Comparison of ENCODE assay signal across 11 cellular contexts in the genomic region with DNA sequence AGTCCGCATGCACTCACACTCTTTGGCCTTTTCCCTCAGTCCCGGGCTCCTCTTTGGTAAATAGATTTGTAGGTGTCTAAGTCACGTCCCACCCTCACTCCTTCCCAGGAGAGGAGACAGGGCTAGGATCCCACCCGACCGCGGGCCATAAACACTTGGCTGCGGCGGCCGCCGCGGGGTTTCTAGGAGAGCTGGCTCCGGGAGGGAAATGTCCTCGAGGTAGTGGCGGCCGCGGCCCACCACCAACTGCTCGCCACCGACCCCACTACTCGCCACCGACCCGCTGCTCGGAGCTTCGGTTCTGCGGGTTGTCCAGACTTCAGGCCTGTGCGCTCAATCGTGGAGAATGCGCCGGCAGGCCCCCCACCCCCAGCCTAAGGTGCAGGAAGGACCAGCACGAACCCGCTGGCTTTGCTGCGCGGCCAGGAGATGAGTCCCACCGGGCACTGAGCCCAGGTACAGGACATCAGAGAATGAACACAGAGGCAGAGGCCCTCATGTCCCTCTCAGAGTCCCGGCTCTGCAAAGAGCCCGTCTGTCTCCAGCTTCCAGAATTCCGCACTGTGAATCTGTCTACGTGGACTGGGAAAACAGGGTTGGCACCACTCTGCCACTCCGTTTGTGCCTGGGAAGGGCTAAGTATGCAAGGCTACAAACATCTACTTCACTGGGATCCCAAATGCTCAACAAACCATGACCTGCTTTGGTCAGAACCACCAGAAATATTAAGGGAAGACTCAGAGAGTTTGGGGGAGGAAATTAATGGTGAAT. TPM values are rescaled to one million over a fixed set of nuclear protein-coding genes. Genes with fewer than 3 reads are reported as not detected.
A peak's percentile ranks its signal among the peaks of the same experiment; 100 is the strongest.
DNase-seq lines count a peak whose midpoint lies in the region; ATAC-seq and TF ChIP-seq lines count a peak whose summit lies in the region.
"Had no signal": no experiment of that assay in that cellular context is flagged by ENCODE, and none has a peak within 500 bp of the region (broad histone marks: within the 10 kb centered on the region; RNA-seq: fewer than 3 reads in every experiment).

No MANE protein-coding gene starts in this region.

- H3K4me3 Mint-ChIP-seq in activated naive CD4-positive, alpha-beta T cell treated with anti-CD3 and anti-CD28 coated beads, Interleukin-2, amount 10 ng/mL, durations not matched to agents 7 days and 5 days = no peak overlapping the region
- H3K4me3 Mint-ChIP-seq in T-helper 17 cell = peak overlapping the region; percentile 25

- WGBS in hepatocyte (ENCODE audit: low lambda C conversion rate, missing lambda C conversion rate) = 15% methylated on average over 38 of the region's 38 CpGs

- no peak overlapping the region for H2AFZ ChIP-seq in hepatocyte

- no peaks in the 10 kb centered on the region for H4K20me1 ChIP-seq in hepatocyte (ENCODE audit: insufficient read depth, poor library complexity, severe bottlenecking)

- H3K9me3 ChIP-seq in T-helper 17 cell (ENCODE audit: control insufficient read depth, low read length, poor library complexity, severe bottlenecking) (no peaks in the 10 kb centered on the region), hepatocyte (ENCODE audit: low read depth) (no peaks in the 10 kb centered on the region), skeletal muscle satellite cell (replicated peaks; ENCODE audit: low read length) (no peaks in the 10 kb centered on the region)

- H3K27ac Mint-ChIP-seq in activated naive CD4-positive, alpha-beta T cell treated with anti-CD3 and anti-CD28 coated beads, Interleukin-2, amount 10 ng/mL, durations not matched to agents 7 days and 5 days = peak overlapping the region; percentile 61
- peak overlapping the region; percentile 53 for H3K27ac Mint-ChIP-seq in T-helper 17 cell

- no peaks in the 10 kb centered on the region for H3K36me3 Mint-ChIP-seq in activated naive CD4-positive, alpha-beta T cell treated with anti-CD3 and anti-CD28 coated beads, Interleukin-2, amount 10 ng/mL, durations not matched to agents 7 days and 5 days
- H3K36me3 Mint-ChIP-seq in T-helper 17 cell (ENCODE audit: low read depth) = peaks cover 6% of the 10 kb centered on the region

- ATAC-seq in T-helper 17 cell = no peak

- H3K9ac ChIP-seq in skeletal muscle satellite cell (ENCODE audit: low read depth, low read length) = no peak overlapping the region

- H3K4me1 ChIP-seq in hepatocyte (ENCODE audit: insufficient read depth) (peaks cover 2% of the 10 kb centered on the region), skeletal muscle satellite cell (ENCODE audit: control insufficient read depth, insufficient read depth, low read length) (peaks cover 4% of the 10 kb centered on the region)

- peaks cover 99% of the 10 kb centered on the region for H3K27me3 ChIP-seq in hepatocyte
- peaks cover 96% of the 10 kb centered on the region for H3K27me3 ChIP-seq in skeletal muscle satellite cell (ENCODE audit: control insufficient read depth, insufficient read depth, low read length)

- peaks cover 41% of the 10 kb centered on the region for H3K4me1 Mint-ChIP-seq in activated naive CD4-positive, alpha-beta T cell treated with anti-CD3 and anti-CD28 coated beads, Interleukin-2, amount 10 ng/mL, durations not matched to agents 7 days and 5 days
- peaks cover 39% of the 10 kb centered on the region for H3K4me1 Mint-ChIP-seq in T-helper 17 cell

- H3K4me3 ChIP-seq in hepatocyte (no peak overlapping the region), skeletal muscle satellite cell (ENCODE audit: low read length) (no peak overlapping the region)
- H3K4me3 ChIP-seq: lung had no signal

- CTCF ChIA-PET in activated naive CD4-positive, alpha-beta T cell treated with anti-CD3 and anti-CD28 coated beads, Interleukin-2, amount 10 ng/mL, durations not matched to agents 7 days and 5 days (lab: Charles Lee) = interaction anchor here (0.6 to 4.5 kb wide), 14 partner anchors 9 to 510 kb away, joined by 3 to 28 read pairs (median 8); no protein-coding TSS in a partner anchor

- H3K36me3 ChIP-seq in hepatocyte (replicated peaks; ENCODE audit: insufficient read depth, low read depth) (no peaks in the 10 kb centered on the region), skeletal muscle satellite cell (ENCODE audit: insufficient read depth, low read length) (no peaks in the 10 kb centered on the region)

- H3K79me2 ChIP-seq in hepatocyte = no peaks in the 10 kb centered on the region

- H3K4me2 ChIP-seq in hepatocyte = peak overlapping the region; percentile 55
- H3K4me2 ChIP-seq in skeletal muscle satellite cell (ENCODE audit: low read length) = peak overlapping the region; percentile 52

- peaks cover 99% of the 10 kb centered on the region for H3K27me3 Mint-ChIP-seq in activated naive CD4-positive, alpha-beta T cell treated with anti-CD3 and anti-CD28 coated beads, Interleukin-2, amount 10 ng/mL, durations not matched to agents 7 days and 5 days
- peaks cover 94% of the 10 kb centered on the region for H3K27me3 Mint-ChIP-seq in T-helper 17 cell

- DNase-seq in activated naive CD4-positive, alpha-beta T cell treated with anti-CD3 and anti-CD28 coated beads, Interleukin-2, amount 10 ng/mL, durations not matched to agents 7 days and 5 days = no peak
- DNase-seq in activated naive CD4-positive, alpha-beta T cell (lab: John Stamatoyannopoulos, UW) = no peak
- no peak for DNase-seq in T-helper 17 cell
- DNase-seq in hepatocyte (ENCODE audit: low spot score) = no peak
- no peak for DNase-seq in inferior parietal cortex (ENCODE audit: extremely low spot score)
- no peak for DNase-seq in DMS153 (lab: John Stamatoyannopoulos, UW)
- no peak for DNase-seq in stimulated activated CD4-positive, alpha-beta T cell treated with anti-CD3 and anti-CD28 coated beads, Interleukin-4, amount 100 ng/mL, for 4 hours

- H3K27ac ChIP-seq in hepatocyte = no peak overlapping the region

- no peaks in the 10 kb centered on the region for H3K9me3 Mint-ChIP-seq in activated naive CD4-positive, alpha-beta T cell treated with anti-CD3 and anti-CD28 coated beads, Interleukin-2, amount 10 ng/mL, durations not matched to agents 7 days and 5 days

- TF ChIP-seq CTCF in hepatocyte (IDR thresholded peaks at IDR 0.05; ENCODE audit: poor library complexity) = no peak

- H3K9me2 ChIP-seq in hepatocyte (replicated peaks; ENCODE audit: insufficient read depth) = no peaks in the 10 kb centered on the region

RNA-seq across cellular contexts. Expression of gene PRAC2, which starts 2.5 kb away (rescaled TPM):
- total RNA-seq in T-helper 17 cell (not detected), hepatocyte (not detected in 2 replicates)
- polyA plus RNA-seq in hepatocyte = 1.5 TPM in 1 of 2 replicates, not detected in the other
- total RNA-seq in skeletal muscle satellite cell (2012; rRNA removed) = not detected in 2 replicates
- total RNA-seq: lung, M059J, posterior vena cava had no signal
- polyA plus RNA-seq: lung had no signal

RNA-seq across cellular contexts. Expression of gene HOXB13, which starts 3.1 kb away (rescaled TPM):
- total RNA-seq in T-helper 17 cell (not detected), hepatocyte (0.13 and 0.20 TPM in 2 replicates)
- polyA plus RNA-seq in hepatocyte = 0.28 and 0.40 TPM in 2 replicates
- under 0.01 TPM in 1 of 2 replicates, not detected in the other for total RNA-seq in skeletal muscle satellite cell (2012; rRNA removed)
- total RNA-seq: lung, posterior vena cava had no signal
- polyA plus RNA-seq: lung had no signal

RNA-seq across cellular contexts. Expression of gene PRAC1, which starts 3.2 kb away (rescaled TPM):
- not detected for total RNA-seq in T-helper 17 cell
- total RNA-seq in hepatocyte = not detected in 2 replicates
- polyA plus RNA-seq in hepatocyte = not detected in 2 replicates
- total RNA-seq in skeletal muscle satellite cell (2012; rRNA removed) = not detected in 2 replicates
- total RNA-seq: lung, M059J, posterior vena cava had no signal
- polyA plus RNA-seq: lung had no signal
